7 cellular contexts compared by ENCODE assay signal in genomic region chr22:20084547-20085413, GRCh38. TPM values are rescaled to one million over a fixed set of nuclear protein-coding genes. Genes with fewer than 3 reads are reported as not detected.
DNase-seq lines count a peak whose midpoint lies in the region; ATAC-seq, FAIRE-seq and TF ChIP-seq lines count a peak whose summit lies in the region.

No MANE protein-coding gene starts in this region.

- SMC1A ChIA-PET in GM12878 (lab: Charles Lee; ENCODE audit: uncharacterized antibody, unreplicated experiment): no interaction called here

- DNase-seq in DND-41: peak; percentile 45
- no peak for DNase-seq in GM12878 (ENCODE audit: low read depth, low spot score)
- DNase-seq in neural crest cell (ENCODE audit: low read depth, low spot score): peak; percentile 49
- DNase-seq in nucleus accumbens (lab: John Stamatoyannopoulos, UW): no peak
- no peak for DNase-seq in kidney glomerular epithelial cell (lab: John Stamatoyannopoulos, UW)

- H4K20me1 ChIP-seq in DND-41 (ENCODE audit: insufficient read depth, low read length) (peaks cover 86% of the 10 kb centered on the region), GM12878 (ENCODE audit: control insufficient read depth, insufficient read depth) (no peaks in the 10 kb centered on the region)

- peaks cover 47% of the 10 kb centered on the region for H3K4me1 Mint-ChIP-seq in neural crest cell

- TF ChIP-seq POLR2A in GM12878 (IDR thresholded peaks at IDR 0.05; ENCODE audit: low read depth, low read length): 0 out of 2 replicates have a peak, but pooled peaks have one; percentile 17

- H3K4me1 ChIP-seq in DND-41 (ENCODE audit: insufficient read depth, low read length) (peaks cover 45% of the 10 kb centered on the region), HUES64 (ENCODE audit: insufficient read depth, low read length) (peaks cover 18% of the 10 kb centered on the region), GM12878 (ENCODE audit: control insufficient read depth, insufficient read depth, low read length) (peaks cover 8% of the 10 kb centered on the region)

- no TSS peak for BruUV-seq in GM12878 (replicated peaks; lab: Mats Ljungman, UMichigan)

- H3K79me2 ChIP-seq in DND-41 (ENCODE audit: insufficient read depth, low read length): peaks cover 99% of the 10 kb centered on the region
- H3K79me2 ChIP-seq in GM12878 (ENCODE audit: control insufficient read depth, insufficient read depth, low read length): peaks cover 54% of the 10 kb centered on the region

- H3K9ac ChIP-seq in DND-41 (ENCODE audit: low read depth, low read length): no peak overlapping the region
- peak overlapping the region; percentile 56 for H3K9ac ChIP-seq in HUES64 (ENCODE audit: low read depth, low read length)
- no peak overlapping the region for H3K9ac ChIP-seq in GM12878 (ENCODE audit: control insufficient read depth, insufficient read depth, low read length)

- POLR2A ChIA-PET in GM12878 (lab: Charles Lee): no interaction called here

- TF ChIP-seq CTCF in DND-41 (IDR thresholded peaks at IDR 0.05; ENCODE audit: borderline replicate concordance, extremely low read depth, low read length, poor library complexity, severe bottlenecking) (peak; percentile 59), GM12878 (IDR thresholded peaks at IDR 0.05 in 2 of 3, conservative IDR thresholded peaks at IDR 0.05 in 1 of 3; ENCODE audit: control insufficient read depth in 2 of 3, extremely low read depth in 1 of 3, insufficient read depth in 1 of 3, low read depth in 3 of 3, low read length in 3 of 3) (peak; percentile 32 to 65 (median 34); a peak in 5 of 6 replicates), neural crest cell (conservative IDR thresholded peaks at IDR 0.05) (peak; percentile 56)

- intact Hi-C loops in GM12878 (cut with micrococcal nuclease; ENCODE audit: unreplicated experiment): no loop called here

- H3K27ac Mint-ChIP-seq in neural crest cell (ENCODE audit: unreplicated experiment): peak overlapping the region; percentile 95

- RAD21 ChIA-PET in GM12878 (lab: Charles Lee; ENCODE audit: unreplicated experiment): no interaction called here

- WGBS in HUES64: 80% methylated on average over 23 of the region's 23 CpGs
- 85% methylated on average over 23 of the region's 23 CpGs for WGBS in GM12878 (ENCODE audit: insufficient coverage, insufficient replicate concordance, low lambda C conversion rate, missing lambda C conversion rate)

- no peaks in the 10 kb centered on the region for H3K27me3 ChIP-seq in DND-41 (ENCODE audit: insufficient read depth, low read length, poor library complexity)
- no peaks in the 10 kb centered on the region for H3K27me3 ChIP-seq in HUES64 (ENCODE audit: insufficient read depth, low read length)
- H3K27me3 ChIP-seq in GM12878 (replicated peaks in 1 of 2; ENCODE audit: control insufficient read depth in 2 of 2, insufficient read depth in 2 of 2, low read length in 1 of 2): no peaks in the 10 kb centered on the region

- H3K4me3 Mint-ChIP-seq in neural crest cell: peak overlapping the region; percentile 99

- TF ChIP-seq RAD21 in GM12878 (IDR thresholded peaks at IDR 0.05; ENCODE audit: insufficient read depth, low read depth, low read length): no peak

- FAIRE-seq in GM12878 (lab: Jason Lieb, UNC): no peak

- H3K4me2 ChIP-seq in DND-41 (ENCODE audit: insufficient read depth, low read length) (peak overlapping the region; percentile 97; the same call in 1 of the 2 replicates), GM12878 (ENCODE audit: control insufficient read depth, insufficient read depth) (peak overlapping the region; percentile 2; the same call in 1 of the 2 replicates)

- H2AFZ ChIP-seq in DND-41 (ENCODE audit: low read depth, low read length) (no peak overlapping the region), GM12878 (ENCODE audit: control insufficient read depth, low read depth, low read length) (no peak overlapping the region)

- H3K4me3 ChIP-seq in DND-41 (ENCODE audit: low read depth in 1 of 2, low read length in 2 of 2): no peak overlapping the region; a peak in 1 of 4 replicates
- H3K4me3 ChIP-seq in HUES64 (ENCODE audit: low read length): no peak overlapping the region
- H3K4me3 ChIP-seq in GM12878: peak overlapping the region; percentile 30; the same call in 1 of the 2 replicates

- TF ChIP-seq EP300 in GM12878 (IDR thresholded peaks at IDR 0.05; ENCODE audit: borderline replicate concordance in 1 of 2, control insufficient read depth in 1 of 2, low read depth in 2 of 2, low read length in 2 of 2): no peak

- H3K36me3 ChIP-seq in DND-41 (ENCODE audit: insufficient read depth, low read length): peaks cover 87% of the 10 kb centered on the region
- H3K36me3 ChIP-seq in HUES64 (ENCODE audit: insufficient read depth, low read length): peaks cover 55% of the 10 kb centered on the region
- peaks cover 17 to 23% of the 10 kb centered on the region in 2 experiments for H3K36me3 ChIP-seq in GM12878 (ENCODE audit: control insufficient read depth in 2 of 2, insufficient read depth in 2 of 2, low read length in 1 of 2)

- no peaks in the 10 kb centered on the region for H3K9me3 Mint-ChIP-seq in neural crest cell

- H3K27ac ChIP-seq in DND-41 (ENCODE audit: low read length) (no peak overlapping the region), HUES64 (ENCODE audit: low read depth, low read length) (peak overlapping the region; percentile 39; the same call in 1 of the 2 replicates), GM12878 (ENCODE audit: control insufficient read depth, insufficient read depth) (no peak overlapping the region)

- in situ Hi-C loops in GM12878 (cut with MboI): no loop called here

- H3K36me3 Mint-ChIP-seq in neural crest cell (ENCODE audit: low read depth): peaks cover 6% of the 10 kb centered on the region

- H3K9me3 ChIP-seq in DND-41 (ENCODE audit: insufficient read depth, low read length, severe bottlenecking) (no peaks in the 10 kb centered on the region), HUES64 (ENCODE audit: insufficient read depth, low read depth, low read length) (no peaks in the 10 kb centered on the region), GM12878 (replicated peaks; ENCODE audit: control insufficient read depth, insufficient read depth, low read length) (no peaks in the 10 kb centered on the region)

- ATAC-seq in DND-41 (ENCODE audit: insufficient read depth, low read depth) (peak; percentile 45; the same call in 2 of the 3 replicates), GM12878 (peak; percentile 50), HG02885 (IDR thresholded peaks at IDR 0.05; ENCODE audit: poor library complexity, unreplicated experiment) (no peak)

- CTCF ChIA-PET in GM12878 (lab: Yijun Ruan, JAX): no interaction called here

- H3K27me3 Mint-ChIP-seq in neural crest cell (ENCODE audit: low read depth): peaks cover 2% of the 10 kb centered on the region

RNA-seq across cellular contexts. Expression of gene DGCR8, which starts 4.7 kb away (rescaled TPM):
- 27.2 TPM for polyA plus RNA-seq in HUES64 (2013, experiment 1 of 2)
- 25.4 TPM for polyA plus RNA-seq in HUES64 (2013, experiment 2 of 2)
- total RNA-seq in GM12878 (2013; cell fraction: nucleolus; rRNA removed): 62.1 and 88.0 TPM in 2 replicates
- total RNA-seq in GM12878 (2014; rRNA removed) (24.1 and 28.5 TPM in 2 replicates), GM12878 (2014; rRNA removed; fragmentation: Illumina TruSeq; extraction: Trizol) (15.4 and 17.3 TPM in 2 replicates), GM12878 (2021) (33.0 and 35.1 TPM in 2 replicates), neural crest cell (86.3 and 86.5 TPM in 2 replicates)
- 10.6 TPM for polyA plus RNA-seq in GM12878 (2011; ENCODE audit: low read depth)
- polyA plus RNA-seq in GM12878 (2011; rRNA removed) (15.0 and 17.1 TPM in 2 replicates), GM12878 (2014; fragmentation: Illumina TruSeq; extraction: Trizol) (14.1 and 17.9 TPM in 2 replicates), GM12878 (2014; fragmentation: Nextera tagmentation; extraction: Ambion mirVana) (1 to 10 TPM; 1.2 to 2.5 TPM), GM12878 (2014; rRNA removed) (27.8 and 29.7 TPM in 2 replicates), GM12878 (2016; fragmentation: Nextera tagmentation; extraction: Ambion mirVana) (10 to 100 TPM; 12.9 to 16.9 TPM)
- polyA plus RNA-seq in GM12878 (2011; cell fraction: cytosol; rRNA removed): 18.7 and 20.5 TPM in 2 replicates
- 96.6 and 126 TPM in 2 replicates for polyA plus RNA-seq in GM12878 (2011; cell fraction: nucleus; rRNA removed)
- 13.6 and 18.8 TPM in 2 replicates for polyA plus RNA-seq in GM12878 (2012)
- polyA minus RNA-seq in GM12878 (2011; rRNA and poly(A)+ RNA removed): 18.9 and 21.9 TPM in 2 replicates
- 7.9 and 8.5 TPM in 2 replicates for polyA minus RNA-seq in GM12878 (2011; cell fraction: cytosol; rRNA and poly(A)+ RNA removed)
- 18.7 and 34.8 TPM in 2 replicates for polyA minus RNA-seq in GM12878 (2011; cell fraction: nucleus; rRNA and poly(A)+ RNA removed)

RNA-seq across cellular contexts. Expression of gene RANBP1, which starts 31.1 kb away (rescaled TPM):
- 724 TPM for polyA plus RNA-seq in HUES64 (2013, experiment 1 of 2)
- 653 TPM for polyA plus RNA-seq in HUES64 (2013, experiment 2 of 2)
- 74.7 and 76.8 TPM in 2 replicates for total RNA-seq in GM12878 (2013; cell fraction: nucleolus; rRNA removed)
- total RNA-seq in GM12878 (2014; rRNA removed) (415 and 441 TPM in 2 replicates), GM12878 (2014; rRNA removed; fragmentation: Illumina TruSeq; extraction: Trizol) (365 and 396 TPM in 2 replicates), GM12878 (2021) (378 and 379 TPM in 2 replicates), neural crest cell (469 and 489 TPM in 2 replicates)
- polyA plus RNA-seq in GM12878 (2011; ENCODE audit: low read depth): 113 TPM
- polyA plus RNA-seq in GM12878 (2011; rRNA removed) (207 and 270 TPM in 2 replicates), GM12878 (2014; fragmentation: Illumina TruSeq; extraction: Trizol) (301 and 393 TPM in 2 replicates), GM12878 (2014; fragmentation: Nextera tagmentation; extraction: Ambion mirVana) (100 to 1,000 TPM in 1 of 2 experiments, 10 to 100 TPM in 1; 55.3 to 137 TPM), GM12878 (2014; rRNA removed) (512 and 514 TPM in 2 replicates), GM12878 (2016; fragmentation: Nextera tagmentation; extraction: Ambion mirVana) (100 to 1,000 TPM; 800 to 808 TPM)
- polyA plus RNA-seq in GM12878 (2011; cell fraction: cytosol; rRNA removed): 417 and 421 TPM in 2 replicates
- 245 and 344 TPM in 2 replicates for polyA plus RNA-seq in GM12878 (2011; cell fraction: nucleus; rRNA removed)
- polyA plus RNA-seq in GM12878 (2012): 160 and 180 TPM in 2 replicates
- polyA minus RNA-seq in GM12878 (2011; rRNA and poly(A)+ RNA removed): 168 and 187 TPM in 2 replicates
- polyA minus RNA-seq in GM12878 (2011; cell fraction: cytosol; rRNA and poly(A)+ RNA removed): 103 and 116 TPM in 2 replicates
- polyA minus RNA-seq in GM12878 (2011; cell fraction: nucleus; rRNA and poly(A)+ RNA removed): 36.8 and 71.0 TPM in 2 replicates

RNA-seq across cellular contexts. Expression of gene TRMT2A, which starts 32.2 kb away (rescaled TPM):
- 36.4 TPM for polyA plus RNA-seq in HUES64 (2013, experiment 1 of 2)
- 26.3 TPM for polyA plus RNA-seq in HUES64 (2013, experiment 2 of 2)
- 84.7 and 99.7 TPM in 2 replicates for total RNA-seq in GM12878 (2013; cell fraction: nucleolus; rRNA removed)
- 81.0 and 88.7 TPM in 2 replicates for total RNA-seq in GM12878 (2014; rRNA removed)
- total RNA-seq in GM12878 (2014; rRNA removed; fragmentation: Illumina TruSeq; extraction: Trizol): 38.3 and 44.1 TPM in 2 replicates
- total RNA-seq in GM12878 (2021): 81.2 and 94.6 TPM in 2 replicates
- 49.3 TPM for polyA plus RNA-seq in GM12878 (2011; ENCODE audit: low read depth)
- polyA plus RNA-seq in GM12878 (2011; rRNA removed): 12.5 and 22.9 TPM in 2 replicates
- polyA plus RNA-seq in GM12878 (2011; cell fraction: cytosol; rRNA removed): 36.7 and 60.9 TPM in 2 replicates
- 293 and 316 TPM in 2 replicates for polyA plus RNA-seq in GM12878 (2011; cell fraction: nucleus; rRNA removed)
- 56.3 and 73.5 TPM in 2 replicates for polyA plus RNA-seq in GM12878 (2012)
- polyA plus RNA-seq in GM12878 (2014; fragmentation: Illumina TruSeq; extraction: Trizol): 10.6 and 30.7 TPM in 2 replicates
- polyA plus RNA-seq in GM12878 (2014; fragmentation: Nextera tagmentation; extraction: Ambion mirVana): 1 to 10 TPM in 1 of 2 experiments, under 1 TPM in 1; 0.29 to 4.8 TPM
- polyA plus RNA-seq in GM12878 (2014; rRNA removed): 97.0 and 114 TPM in 2 replicates
- polyA plus RNA-seq in GM12878 (2016; fragmentation: Nextera tagmentation; extraction: Ambion mirVana): 10 to 100 TPM; 71.7 to 87.3 TPM
- 28.7 and 53.2 TPM in 2 replicates for polyA minus RNA-seq in GM12878 (2011; rRNA and poly(A)+ RNA removed)
- polyA minus RNA-seq in GM12878 (2011; cell fraction: cytosol; rRNA and poly(A)+ RNA removed): 24.7 and 24.9 TPM in 2 replicates
- 62.1 and 105 TPM in 2 replicates for polyA minus RNA-seq in GM12878 (2011; cell fraction: nucleus; rRNA and poly(A)+ RNA removed)
- total RNA-seq in neural crest cell: 75.1 and 77.7 TPM in 2 replicates

RNA-seq across cellular contexts. Expression of gene ZDHHC8, which starts 46.8 kb away (rescaled TPM):
- 23.3 TPM for polyA plus RNA-seq in HUES64 (2013, experiment 1 of 2)
- polyA plus RNA-seq in HUES64 (2013, experiment 2 of 2): 28.1 TPM
- total RNA-seq in GM12878 (2013; cell fraction: nucleolus; rRNA removed): 17.6 and 19.0 TPM in 2 replicates
- 8.8 and 11.7 TPM in 2 replicates for total RNA-seq in GM12878 (2014; rRNA removed)
- total RNA-seq in GM12878 (2014; rRNA removed; fragmentation: Illumina TruSeq; extraction: Trizol): 3.9 and 4.7 TPM in 2 replicates
- total RNA-seq in GM12878 (2021): 42.1 and 46.3 TPM in 2 replicates
- 4.9 TPM for polyA plus RNA-seq in GM12878 (2011; ENCODE audit: low read depth)
- 4.2 and 6.7 TPM in 2 replicates for polyA plus RNA-seq in GM12878 (2011; rRNA removed)
- polyA plus RNA-seq in GM12878 (2011; cell fraction: cytosol; rRNA removed): 10.4 and 14.3 TPM in 2 replicates
- 150 and 193 TPM in 2 replicates for polyA plus RNA-seq in GM12878 (2011; cell fraction: nucleus; rRNA removed)
- 18.1 and 18.5 TPM in 2 replicates for polyA plus RNA-seq in GM12878 (2012)
- 4.5 and 9.4 TPM in 2 replicates for polyA plus RNA-seq in GM12878 (2014; fragmentation: Illumina TruSeq; extraction: Trizol)
- polyA plus RNA-seq in GM12878 (2014; fragmentation: Nextera tagmentation; extraction: Ambion mirVana): under 1 TPM; 0.03 to 0.13 TPM
- polyA plus RNA-seq in GM12878 (2014; rRNA removed): 42.4 and 48.7 TPM in 2 replicates
- polyA plus RNA-seq in GM12878 (2016; fragmentation: Nextera tagmentation; extraction: Ambion mirVana): 1 to 10 TPM; 2.2 to 2.6 TPM
- polyA minus RNA-seq in GM12878 (2011; rRNA and poly(A)+ RNA removed): 3.5 and 8.1 TPM in 2 replicates
- polyA minus RNA-seq in GM12878 (2011; cell fraction: cytosol; rRNA and poly(A)+ RNA removed): 4.3 and 6.0 TPM in 2 replicates
- 8.5 and 10.9 TPM in 2 replicates for polyA minus RNA-seq in GM12878 (2011; cell fraction: nucleus; rRNA and poly(A)+ RNA removed)
- 82.1 and 98.9 TPM in 2 replicates for total RNA-seq in neural crest cell

Comparison
In these comparisons a context has a peak if more than half of its experiments do, and no peak if none do; other contexts are left out.
1. DNase-seq: peak in DND-41 (single experiment) and neural crest cell (single experiment); none in GM12878 (single experiment), nucleus accumbens (0 of 56) and kidney glomerular epithelial cell (single experiment).
2. Peak in every context shown above with its lines, with median percentiles within 50 percentile points of each other: CTCF ChIP-seq.